ENCODE assay signal across 1 cellular context in genomic region chr9:18622186-18622836, GRCh38.
A peak's percentile ranks its signal among the peaks of the same experiment; 100 is the strongest.
TF ChIP-seq lines count a peak whose summit lies in the region.

No MANE protein-coding gene starts in this region.

TF ChIP-seq in HepG2, 621 proteins besides CTCF, POLR2A, EP300 and RAD21 (continued from another document):
- TF ChIP-seq ZBTB4 (CRISPR knock-in tag; IDR thresholded peaks at IDR 0.05; ENCODE audit: borderline replicate concordance): no peak
- peak; percentile 55; the same call in 1 of the 2 replicates for TF ChIP-seq HNF4G (IDR thresholded peaks at IDR 0.05; ENCODE audit: borderline replicate concordance, low read depth, low read length)
- peak; percentile 57; the same call in 1 of the 2 replicates for TF ChIP-seq HNF4G (CRISPR knock-in tag; IDR thresholded peaks at IDR 0.05; ENCODE audit: borderline replicate concordance, low read depth)
